Comparison of ENCODE assay signal across 19 cellular contexts in genomic region chr5:313265-313664, GRCh38.
"Had no signal": no experiment of that assay in that cellular context is flagged by ENCODE, and none has a peak within 500 bp of the region (broad histone marks: within the 10 kb centered on the region; RNA-seq: fewer than 3 reads in every experiment).

No MANE protein-coding gene starts in this region.

- H3K4me1 ChIP-seq: colonic mucosa, foreskin keratinocyte, pancreas, tibial artery, uterus had no signal

- H3K9me3 ChIP-seq: colonic mucosa, mucosa of descending colon, pancreas, suprapubic skin, tibial artery, upper lobe of left lung, uterus had no signal

- H3K4me3 ChIP-seq: colonic mucosa, hepatocyte, mucosa of descending colon, pancreas, suprapubic skin, tibial artery, upper lobe of left lung, uterus had no signal

- H3K4me2 ChIP-seq: hepatocyte had no signal

- DNase-seq: colonic mucosa; dermis blood vessel endothelial cell; effector CD4-positive, alpha-beta T cell; endodermal cell; erythroblast; foreskin keratinocyte; kidney glomerular epithelial cell; naive thymus-derived CD8-positive, alpha-beta T cell; pancreas; small intestine; stimulated activated CD4-positive, alpha-beta T cell treated with anti-CD3 and anti-CD28 coated beads, Interleukin-12 subunit alpha, Interleukin-12 subunit beta, amount 100 ng/mL, for 4 hours; stimulated activated CD4-positive, alpha-beta T cell treated with anti-CD3 and anti-CD28 coated beads, Interleukin-2, amount 100 ng/mL, for 48 hours; stimulated activated naive CD4-positive, alpha-beta T cell treated with Interleukin-2 at 50 U/mL for 16 hours; tibial artery; upper lobe of left lung had no signal

- H3K36me3 ChIP-seq: colonic mucosa, uterus had no signal

- ATAC-seq: foreskin keratinocyte; mucosa of descending colon; naive thymus-derived CD8-positive, alpha-beta T cell; pancreas had no signal

- H3K27me3 ChIP-seq: colonic mucosa, foreskin keratinocyte, pancreas, suprapubic skin, upper lobe of left lung, uterus had no signal

- H3K27ac ChIP-seq: colonic mucosa, foreskin keratinocyte, hepatocyte, pancreas, suprapubic skin, tibial artery, upper lobe of left lung, uterus had no signal
